18 cellular contexts compared by ENCODE assay signal in the genomic region with DNA sequence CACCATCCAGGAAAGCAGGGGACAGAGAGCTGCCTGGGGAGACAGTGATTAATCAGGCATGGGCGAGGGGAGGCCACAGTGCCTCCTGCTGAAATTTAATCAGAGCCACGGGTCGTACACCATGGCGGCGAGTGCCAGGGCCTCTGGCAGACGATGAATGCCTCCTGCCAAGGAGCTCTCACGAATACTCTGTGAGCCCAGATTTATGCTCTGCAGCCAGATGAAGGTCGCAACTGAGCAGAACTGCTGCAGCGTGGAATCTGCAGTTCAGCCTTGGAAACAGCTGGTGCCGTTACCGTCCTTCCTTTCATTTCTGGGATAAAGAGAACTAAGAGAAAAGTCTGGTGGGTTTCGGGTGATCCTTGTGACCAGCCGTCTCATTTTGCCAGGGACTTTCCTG.
DNase-seq lines count a peak whose midpoint lies in the region; ATAC-seq, FAIRE-seq and TF ChIP-seq lines count a peak whose summit lies in the region.
"Had no signal": no experiment of that assay in that cellular context is flagged by ENCODE, and none has a peak within 500 bp of the region (broad histone marks: within the 10 kb centered on the region; RNA-seq: fewer than 3 reads in every experiment).

No MANE protein-coding gene starts in this region.

- no peak for TF ChIP-seq EP300 in H1 (IDR thresholded peaks at IDR 0.05; ENCODE audit: borderline replicate concordance in 1 of 2, low read depth in 2 of 2, low read length in 2 of 2)

- CTCF ChIA-PET in H1 (lab: Charles Lee; ENCODE audit: partially characterized antibody) = interaction anchor here (0.6 to 1.5 kb wide), 4 partner anchors 9 to 400 kb away, joined by 3 to 5 read pairs (median 4); no protein-coding TSS in a partner anchor

- H3K4me2 ChIP-seq in H1 (ENCODE audit: insufficient read depth in 1 of 2, low read depth in 2 of 2, low read length in 2 of 2) = no peak overlapping the region
- H3K4me2 ChIP-seq in neuronal stem cell (ENCODE audit: insufficient read depth, low read length, poor library complexity, severe bottlenecking) = no peak overlapping the region
- H3K4me2 ChIP-seq: BLaER1 treated with 17β-estradiol and CSF1 and Interleukin-3, amounts not matched to agents 10 nM and 100 nM had no signal

- no peaks in the 10 kb centered on the region; a peak in 1 of 7 replicates for H3K4me1 ChIP-seq in H1 (replicated peaks in 1 of 4; ENCODE audit: control insufficient read depth in 3 of 4, insufficient read depth in 4 of 4, low read length in 3 of 4)
- no peaks in the 10 kb centered on the region for H3K4me1 ChIP-seq in neuronal stem cell (ENCODE audit: control insufficient read depth in 2 of 2, insufficient read depth in 1 of 2, low read depth in 1 of 2, low read length in 2 of 2)
- H3K4me1 ChIP-seq: BLaER1 treated with 17β-estradiol and CSF1 and Interleukin-3, amounts not matched to agents 10 nM and 100 nM had no signal

- H3K4me3 ChIP-seq in MG63 = no peak overlapping the region
- no peak overlapping the region for H3K4me3 ChIP-seq in H1 (ENCODE audit: extremely low read depth in 1 of 4, insufficient read depth in 2 of 4, low read depth in 3 of 4, low read length in 4 of 4)
- H3K4me3 ChIP-seq in neuronal stem cell (ENCODE audit: low read length in 2 of 2) = no peak overlapping the region
- H3K4me3 ChIP-seq: BLaER1 treated with 17β-estradiol and CSF1 and Interleukin-3, amounts not matched to agents 10 nM and 100 nM; GM12878 had no signal

- H3K23ac ChIP-seq in H1 (ENCODE audit: insufficient read length) (no peak overlapping the region), neuronal stem cell (ENCODE audit: low read depth, low read length, poor library complexity) (no peak overlapping the region)

- POLR2A ChIA-PET in H1 (lab: Charles Lee; ENCODE audit: partially characterized antibody) = no interaction called here

- H4K20me1 ChIP-seq in H1 (replicated peaks in 1 of 2; ENCODE audit: control insufficient read depth in 1 of 2, insufficient read depth in 2 of 2, low read length in 2 of 2) = no peaks in the 10 kb centered on the region
- H4K20me1 ChIP-seq: BLaER1 treated with 17β-estradiol and CSF1 and Interleukin-3, amounts not matched to agents 10 nM and 100 nM had no signal

- peak; percentile 27 for DNase-seq in MG63
- no peak for DNase-seq in H1 (ENCODE audit: low read depth in 1 of 2, low spot score in 2 of 2)
- peak; percentile 70 for DNase-seq in left kidney (ENCODE audit: low read depth, low spot score)
- DNase-seq in neuronal stem cell (ENCODE audit: low spot score) = no peak
- DNase-seq in OCI-M2 (lab: John Stamatoyannopoulos, UW; ENCODE audit: unreplicated experiment) = no peak
- no peak for DNase-seq in activated effector memory CD4-positive, alpha-beta T cell treated with Interleukin-2 at 50 U/mL for 16 hours
- no peak for DNase-seq in activated CD4-positive, alpha-beta T cell treated with anti-CD3 and anti-CD28 coated beads for 48 hours
- DNase-seq: 8988T; AML-193; Calu3; CD4-positive, CD25-positive, alpha-beta regulatory T cell; DMS 273 treated with DMSO at 0.1 percent for 48 hours had no signal

- TF ChIP-seq CTCF in H1 (IDR thresholded peaks at IDR 0.05; ENCODE audit: control extremely low read depth in 1 of 3, insufficient read depth in 1 of 3, low read depth in 1 of 3, low read length in 3 of 3) = peak in 2 of 3 experiments; percentile 9 to 17; a peak in 2 of 4 replicates

- no peak for TF ChIP-seq RAD21 in H1 (IDR thresholded peaks at IDR 0.05 in 1 of 2, conservative IDR thresholded peaks at IDR 0.05 in 1 of 2; ENCODE audit: low read depth in 2 of 2, low read length in 2 of 2)

- no peak overlapping the region for H2AFZ ChIP-seq in H1 (ENCODE audit: low read length)
- H2AFZ ChIP-seq in neuronal stem cell (ENCODE audit: low read length) = no peak overlapping the region

- H3K27ac ChIP-seq in H1 (ENCODE audit: low read depth, low read length) = no peak overlapping the region
- no peak overlapping the region for H3K27ac ChIP-seq in neuronal stem cell (replicated peaks; ENCODE audit: low read length)
- H3K27ac ChIP-seq: BLaER1 treated with 17β-estradiol and CSF1 and Interleukin-3, amounts not matched to agents 10 nM and 100 nM had no signal

- no peaks in the 10 kb centered on the region for H3K79me2 ChIP-seq in H1 (ENCODE audit: control insufficient read depth in 1 of 2, insufficient read depth in 2 of 2, low read length in 2 of 2)

- no peak overlapping the region for H3K18ac ChIP-seq in H1 (ENCODE audit: extremely low read depth, low read length)
- peak overlapping the region; percentile 61 for H3K18ac ChIP-seq in neuronal stem cell (ENCODE audit: low read length)

- no peak overlapping the region for H4K5ac ChIP-seq in H1 (ENCODE audit: insufficient read length, low read depth, low read length)

- H2BK5ac ChIP-seq in H1 (ENCODE audit: low read depth, low read length) (no peak overlapping the region), neuronal stem cell (ENCODE audit: low read length) (no peak overlapping the region)

- no peak for TF ChIP-seq POLR2A in H1 (IDR thresholded peaks at IDR 0.05; ENCODE audit: control extremely low read depth in 1 of 2, low read depth in 2 of 2, low read length in 2 of 2)

- no peak for ATAC-seq in HG02623 (IDR thresholded peaks at IDR 0.05; ENCODE audit: unreplicated experiment)
- ATAC-seq: GM12878, HCT116 had no signal

- no peak overlapping the region for H2AK5ac ChIP-seq in H1 (ENCODE audit: low read depth, low read length)
- H2AK5ac ChIP-seq in neuronal stem cell (ENCODE audit: low read depth, low read length) = no peak overlapping the region

- 96% methylated on average over 13 of the region's 13 CpGs; no CpG with 5 or more reads in 1 of the 2 experiments for WGBS in H1 (ENCODE audit: extremely low coverage in 1 of 2, insufficient coverage in 1 of 2, insufficient read length in 1 of 2, insufficient replicate concordance in 2 of 2, low coverage in 1 of 2, low lambda C conversion rate in 2 of 2, missing lambda C conversion rate in 1 of 2), 2 experiments
- WGBS in neuronal stem cell (ENCODE audit: extremely low coverage in 2 of 2, insufficient read length in 2 of 2, insufficient replicate concordance in 1 of 2), 2 donors = no CpG with 5 or more reads among the region's 13 CpGs

- no peak for FAIRE-seq in H1 (lab: Jason Lieb, UNC)
- FAIRE-seq: GM12878, GM18507, H54 had no signal

- H3K36me3 ChIP-seq in MG63 (no peaks in the 10 kb centered on the region), H1 (ENCODE audit: control insufficient read depth in 2 of 4, insufficient read depth in 4 of 4, low read length in 3 of 4) (no peaks in the 10 kb centered on the region), neuronal stem cell (replicated peaks in 1 of 2; ENCODE audit: control insufficient read depth in 2 of 2, insufficient read depth in 2 of 2, low read length in 2 of 2) (no peaks in the 10 kb centered on the region)
- H3K36me3 ChIP-seq: BLaER1 treated with 17β-estradiol and CSF1 and Interleukin-3, amounts not matched to agents 10 nM and 100 nM had no signal

- no peak overlapping the region for H3K4ac ChIP-seq in H1 (replicated peaks; ENCODE audit: insufficient read length, low read depth, low read length)
- no peak overlapping the region for H3K4ac ChIP-seq in neuronal stem cell (ENCODE audit: low read length)

- H3K23me2 ChIP-seq in H1 (ENCODE audit: low read depth, low read length) = no peaks in the 10 kb centered on the region

- no peaks in the 10 kb centered on the region for H3K27me3 ChIP-seq in MG63
- H3K27me3 ChIP-seq in H1 (replicated peaks in 1 of 4; ENCODE audit: control insufficient read depth in 3 of 4, extremely low read depth in 1 of 4, insufficient read depth in 3 of 4, low read length in 3 of 4) = no peaks in the 10 kb centered on the region; a peak in 1 of 7 replicates
- H3K27me3 ChIP-seq in neuronal stem cell (ENCODE audit: control insufficient read depth in 3 of 3, insufficient read depth in 3 of 3, low read depth in 1 of 3, low read length in 3 of 3) = peaks cover 0 to 9% (median 0%) of the 10 kb centered on the region in 3 experiments
- H3K27me3 ChIP-seq: BLaER1 treated with 17β-estradiol and CSF1 and Interleukin-3, amounts not matched to agents 10 nM and 100 nM had no signal

- H4K91ac ChIP-seq in H1 (replicated peaks; ENCODE audit: insufficient read length, low read length) = no peak overlapping the region
- no peak overlapping the region for H4K91ac ChIP-seq in neuronal stem cell (ENCODE audit: low read depth, low read length, poor library complexity)

- H3K9ac ChIP-seq in H1 (replicated peaks in 1 of 4; ENCODE audit: extremely low read depth in 1 of 4, low read depth in 3 of 4, low read length in 3 of 4) (no peak overlapping the region), neuronal stem cell (ENCODE audit: low read depth, low read length, poor library complexity) (no peak overlapping the region)
- H3K9ac ChIP-seq: BLaER1 treated with 17β-estradiol and CSF1 and Interleukin-3, amounts not matched to agents 10 nM and 100 nM had no signal

- H3K79me1 ChIP-seq in H1 (ENCODE audit: low read depth, low read length) (no peaks in the 10 kb centered on the region), neuronal stem cell (ENCODE audit: low read depth, low read length) (no peaks in the 10 kb centered on the region)

- H2BK15ac ChIP-seq in H1 (ENCODE audit: low read length) = no peak overlapping the region
- no peak overlapping the region for H2BK15ac ChIP-seq in neuronal stem cell (ENCODE audit: low read length)

- no peak overlapping the region for H4K8ac ChIP-seq in H1 (ENCODE audit: extremely low read depth, insufficient read depth, low read length)
- no peak overlapping the region for H4K8ac ChIP-seq in neuronal stem cell (ENCODE audit: low read depth, low read length)

- H2BK12ac ChIP-seq in H1 (ENCODE audit: low read depth, low read length) (no peak overlapping the region), neuronal stem cell (ENCODE audit: low read length) (no peak overlapping the region)

- H2BK20ac ChIP-seq in H1 (ENCODE audit: low read length) = no peak overlapping the region

- H3K9me3 ChIP-seq in MG63 (no peaks in the 10 kb centered on the region), H1 (ENCODE audit: insufficient read depth in 2 of 2, low read depth in 1 of 2, low read length in 1 of 2) (no peaks in the 10 kb centered on the region), neuronal stem cell (replicated peaks in 1 of 2; ENCODE audit: control insufficient read depth in 2 of 2, insufficient read depth in 1 of 2, low read depth in 1 of 2, low read length in 2 of 2) (no peaks in the 10 kb centered on the region)

- H3K56ac ChIP-seq in H1 (replicated peaks; ENCODE audit: insufficient read length, low read depth, low read length) = no peak overlapping the region

- H2BK120ac ChIP-seq in H1 (replicated peaks; ENCODE audit: low read depth, low read length) = no peak overlapping the region
- no peak overlapping the region for H2BK120ac ChIP-seq in neuronal stem cell (ENCODE audit: low read depth, low read length)

- H3K14ac ChIP-seq in H1 (ENCODE audit: insufficient read length) (no peak overlapping the region), neuronal stem cell (ENCODE audit: low read length) (no peak overlapping the region)

TF ChIP-seq in H1, 55 proteins besides CTCF, POLR2A, EP300 and RAD21 (continues in another document):
- no peak for TF ChIP-seq SRF (IDR thresholded peaks at IDR 0.05; ENCODE audit: low read depth, low read length)
- no peak for TF ChIP-seq TBP (IDR thresholded peaks at IDR 0.05; ENCODE audit: low read depth, low read length)

Comparison
In these comparisons a context has a peak if more than half of its experiments do, and no peak if none do; other contexts are left out.
1. DNase-seq: peak in MG63 (single experiment) and left kidney (single experiment); none in H1 (0 of 2), neuronal stem cell (single experiment), OCI-M2 (single experiment), activated effector memory CD4-positive, alpha-beta T cell treated with Interleukin-2 at 50 U/mL for 16 hours (single experiment) and activated CD4-positive, alpha-beta T cell treated with anti-CD3 and anti-CD28 coated beads for 48 hours (single experiment).